17 cellular contexts compared by ENCODE assay signal in genomic region chr1:232428781-232429530, GRCh38.
DNase-seq lines count a peak whose midpoint lies in the region; ATAC-seq and TF ChIP-seq lines count a peak whose summit lies in the region.
"Had no signal": no experiment of that assay in that cellular context is flagged by ENCODE, and none has a peak within 500 bp of the region (broad histone marks: within the 10 kb centered on the region; RNA-seq: fewer than 3 reads in every experiment).

No MANE protein-coding gene starts in this region.

- no peaks in the 10 kb centered on the region for H3K27me3 ChIP-seq in brain microvascular endothelial cell (replicated peaks)
- H3K27me3 ChIP-seq: pancreas, upper lobe of right lung had no signal

- intact Hi-C loops in Right ventricle myocardium superior (cut with DNase I) (no loop called here), cardiac septum (cut with DNase I) (loop anchor here (2.0 kb wide), 2 partner anchors 192 to 200 kb away; no protein-coding TSS in a partner anchor), left colon (cut with DNase I, micrococcal nuclease) (no loop called here), mucosa of descending colon (cut with DNase I, micrococcal nuclease) (no loop called here)

- in situ Hi-C loops in brain microvascular endothelial cell (cut with HindIII; ENCODE audit: low pct_ligation_motif_present, low sequenced_read_pairs) = no loop called here

- H3K27ac ChIP-seq in brain microvascular endothelial cell = no peak overlapping the region
- H3K27ac ChIP-seq: pancreas, upper lobe of right lung had no signal

- H3K4me3 ChIP-seq in brain microvascular endothelial cell (ENCODE audit: low read depth, low read length) = no peak overlapping the region
- H3K4me3 ChIP-seq in mucosa of descending colon = no peak overlapping the region
- H3K4me3 ChIP-seq: GM12878, pancreas, upper lobe of right lung had no signal

- H3K9me3 ChIP-seq in mucosa of descending colon = no peaks in the 10 kb centered on the region
- H3K9me3 ChIP-seq: pancreas, upper lobe of right lung had no signal

- TF ChIP-seq CTCF in brain microvascular endothelial cell (IDR thresholded peaks at IDR 0.05; ENCODE audit: low read depth, low read length, missing control alignments) = no peak
- TF ChIP-seq CTCF in mucosa of descending colon (IDR thresholded peaks at IDR 0.05) = no peak

- H3K4me1 ChIP-seq in mucosa of descending colon (ENCODE audit: low read depth) = peaks cover 7% of the 10 kb centered on the region
- H3K4me1 ChIP-seq: pancreas, upper lobe of right lung had no signal

- no peaks in the 10 kb centered on the region for H3K36me3 ChIP-seq in brain microvascular endothelial cell (replicated peaks)
- no peaks in the 10 kb centered on the region for H3K36me3 ChIP-seq in mucosa of descending colon (ENCODE audit: low read depth)
- H3K36me3 ChIP-seq: pancreas had no signal

- ATAC-seq in Right ventricle myocardium superior (ENCODE audit: poor library complexity) = peak; percentile 66
- ATAC-seq in left colon = peak; percentile 36
- ATAC-seq in GM18861 (IDR thresholded peaks at IDR 0.05; ENCODE audit: unreplicated experiment) = no peak
- ATAC-seq in mucosa of descending colon = no peak
- ATAC-seq: GM12878, pancreas, upper lobe of right lung had no signal

- DNase-seq in Right ventricle myocardium superior (no peak), cardiac septum (ENCODE audit: low spot score) (no peak), brain microvascular endothelial cell (peak; percentile 80), left colon (no peak), smooth muscle cell of the brain vasculature (ENCODE audit: low read depth, low spot score) (peak; percentile 10), SW480 (ENCODE audit: low spot score) (no peak), mucosa of descending colon (no peak)
- DNase-seq: activated naive CD4-positive, alpha-beta T cell treated with anti-CD3 and anti-CD28 coated beads, Interleukin-2, amount 10 ng/mL, durations not matched to agents 7 days and 5 days; DMS79; erythroblast; NCI-H1694; NK-92 treated with Interleukin-12 subunit alpha and Interleukin-12 subunit beta, amount 100 ng/mL, for 24 hours; pancreas; SIG-M5; upper lobe of right lung had no signal

Comparison
In these comparisons a context has a peak if more than half of its experiments do, and no peak if none do; other contexts are left out.
1. ATAC-seq: peak in Right ventricle myocardium superior (single experiment) and left colon (single experiment); none in GM18861 (single experiment) and mucosa of descending colon (single experiment).
2. DNase-seq: peak in brain microvascular endothelial cell (single experiment) and smooth muscle cell of the brain vasculature (single experiment); none in Right ventricle myocardium superior (single experiment), cardiac septum (single experiment), left colon (0 of 2), SW480 (single experiment) and mucosa of descending colon (0 of 3).